ENCODE assay signal across 10 cellular contexts in the genomic region with DNA sequence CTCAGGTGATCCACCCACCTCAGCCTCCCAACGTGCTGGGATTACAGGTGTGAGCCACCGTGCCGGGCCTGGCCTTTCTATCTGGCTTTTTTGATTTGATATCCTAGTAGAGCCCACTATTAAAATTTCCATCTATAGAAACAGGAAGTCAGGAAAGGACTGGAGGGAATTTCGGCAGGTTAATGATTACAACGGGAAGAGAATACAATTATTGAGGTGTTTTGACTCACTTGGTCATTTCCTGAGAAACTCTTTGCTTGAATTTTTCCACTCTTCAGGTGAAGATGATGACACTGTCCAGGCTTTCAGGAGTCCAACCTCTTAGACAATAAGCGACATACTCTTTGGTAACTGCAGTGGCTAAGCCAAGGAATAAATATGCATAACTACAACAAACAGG. TPM values are rescaled to one million over a fixed set of nuclear protein-coding genes. Genes with fewer than 3 reads are reported as not detected.
DNase-seq lines count a peak whose midpoint lies in the region; FAIRE-seq and TF ChIP-seq lines count a peak whose summit lies in the region.
"Had no signal": no experiment of that assay in that cellular context is flagged by ENCODE, and none has a peak within 500 bp of the region (broad histone marks: within the 10 kb centered on the region; RNA-seq: fewer than 3 reads in every experiment).

No MANE protein-coding gene starts in this region.

- H3K27ac Mint-ChIP-seq in T-helper 2 cell treated with Interferon-gamma antibody and Interleukin-4, amounts not matched to agents 5 μg/mL and 100 μg/mL, for 36 hours, result no peak overlapping the region

- H3K36me3 ChIP-seq in adipocyte (ENCODE audit: control insufficient read depth, insufficient read depth, low read length, severe bottlenecking) (peaks cover 12% of the 10 kb centered on the region), subcutaneous abdominal adipose tissue (ENCODE audit: control insufficient read depth in 5 of 5, insufficient read depth in 5 of 5, low read length in 5 of 5) (no peaks in the 10 kb centered on the region)

- no peak for FAIRE-seq in GM12892 (lab: Jason Lieb, UNC)
- FAIRE-seq: A204.1 had no signal

- H3K36me3 Mint-ChIP-seq in T-helper 2 cell treated with Interferon-gamma antibody and Interleukin-4, amounts not matched to agents 5 μg/mL and 100 μg/mL, for 36 hours (ENCODE audit: low read depth), result peaks cover 12% of the 10 kb centered on the region

- peaks cover 36% of the 10 kb centered on the region for H3K4me1 Mint-ChIP-seq in T-helper 2 cell treated with Interferon-gamma antibody and Interleukin-4, amounts not matched to agents 5 μg/mL and 100 μg/mL, for 36 hours (ENCODE audit: low read depth)

- H3K27ac ChIP-seq in subcutaneous abdominal adipose tissue (ENCODE audit: low read depth, low read length), result peak overlapping the region; percentile 99

- DNase-seq in T-helper 2 cell treated with Interferon-gamma antibody and Interleukin-4, amounts not matched to agents 5 μg/mL and 100 μg/mL, for 36 hours (ENCODE audit: low spot score), result no peak
- DNase-seq in T-helper 2 cell (no peak), adipocyte (ENCODE audit: low read depth) (no peak), kidney tubule cell (ENCODE audit: low spot score) (peak; percentile 92), GM12892 (ENCODE audit: insufficient read length) (no peak), NCI-H2196 (lab: John Stamatoyannopoulos, UW; ENCODE audit: unreplicated experiment) (no peak)
- no peak for DNase-seq in activated effector memory CD4-positive, alpha-beta T cell treated with anti-CD3 and anti-CD28 coated beads, Interleukin-2, amount 50 U/mL, for 16 hours
- DNase-seq: GOT3 had no signal

- H3K27me3 ChIP-seq in adipocyte (replicated peaks; ENCODE audit: control insufficient read depth, insufficient read depth, low read length), result no peaks in the 10 kb centered on the region
- H3K27me3 ChIP-seq in subcutaneous abdominal adipose tissue (ENCODE audit: control insufficient read depth in 5 of 5, insufficient read depth in 4 of 5, low read length in 5 of 5), result no peaks in the 10 kb centered on the region

- H3K9ac ChIP-seq in adipocyte (ENCODE audit: low read length) (peak overlapping the region; percentile 100), subcutaneous abdominal adipose tissue (ENCODE audit: low read length in 5 of 5) (peak overlapping the region in 3 of 5 donors; percentile 99 to 100 (median 99))

- no peaks in the 10 kb centered on the region for H3K27me3 Mint-ChIP-seq in T-helper 2 cell treated with Interferon-gamma antibody and Interleukin-4, amounts not matched to agents 5 μg/mL and 100 μg/mL, for 36 hours (ENCODE audit: low read depth)

- no peaks in the 10 kb centered on the region for H3K9me3 Mint-ChIP-seq in T-helper 2 cell treated with Interferon-gamma antibody and Interleukin-4, amounts not matched to agents 5 μg/mL and 100 μg/mL, for 36 hours

- H3K9me3 ChIP-seq in adipocyte (ENCODE audit: control insufficient read depth, low read length), result no peaks in the 10 kb centered on the region
- no peaks in the 10 kb centered on the region for H3K9me3 ChIP-seq in subcutaneous abdominal adipose tissue (ENCODE audit: control insufficient read depth in 5 of 5, low read length in 5 of 5)

- no peak for TF ChIP-seq POLR2A in GM12892 (IDR thresholded peaks at IDR 0.05; ENCODE audit: low read depth, low read length)

- H3K4me3 ChIP-seq in adipocyte (ENCODE audit: low read length) (peak overlapping the region; percentile 91), subcutaneous abdominal adipose tissue (ENCODE audit: low read depth in 1 of 5, low read length in 5 of 5) (peak overlapping the region in 4 of 5 donors; percentile 86 to 98 (median 92))

- H3K4me1 ChIP-seq in adipocyte (ENCODE audit: control insufficient read depth, insufficient read depth, low read length) (peaks cover 29% of the 10 kb centered on the region), subcutaneous abdominal adipose tissue (ENCODE audit: control insufficient read depth in 5 of 5, insufficient read depth in 5 of 5, low read length in 5 of 5) (peaks cover 0 to 35% (median 27%) of the 10 kb centered on the region in 5 donors)

- peak overlapping the region; percentile 96 for H3K4me3 Mint-ChIP-seq in T-helper 2 cell treated with Interferon-gamma antibody and Interleukin-4, amounts not matched to agents 5 μg/mL and 100 μg/mL, for 36 hours

RNA-seq across cellular contexts. Expression of a gene that starts 1.1 kb away (rescaled TPM):
- polyA plus RNA-seq in GM12892 (2012; ENCODE audit: missing spikeins), result 20.0 TPM
